ENCODE assay signal across 8 cellular contexts in genomic region chr19:46704379-46705076, GRCh38. TPM values are rescaled to one million over a fixed set of nuclear protein-coding genes. Genes with fewer than 3 reads are reported as not detected.
DNase-seq lines count a peak whose midpoint lies in the region; ATAC-seq and TF ChIP-seq lines count a peak whose summit lies in the region.

No MANE protein-coding gene starts in this region.

- H3K27me3 ChIP-seq in DND-41 (ENCODE audit: insufficient read depth, low read length, poor library complexity) (no peaks in the 10 kb centered on the region), breast epithelium (no peaks in the 10 kb centered on the region)

- no peak overlapping the region for H3K9ac ChIP-seq in DND-41 (ENCODE audit: low read depth, low read length)

- H3K36me3 ChIP-seq in DND-41 (ENCODE audit: insufficient read depth, low read length) (peaks cover 88% of the 10 kb centered on the region), breast epithelium (peaks cover 5% of the 10 kb centered on the region)

- no peaks in the 10 kb centered on the region for H3K4me1 ChIP-seq in DND-41 (ENCODE audit: insufficient read depth, low read length)
- H3K4me1 ChIP-seq in breast epithelium, result no peaks in the 10 kb centered on the region

- peak; percentile 86 for ATAC-seq in DND-41 (ENCODE audit: insufficient read depth, low read depth)
- no peak for ATAC-seq in HG03439 (IDR thresholded peaks at IDR 0.05; ENCODE audit: unreplicated experiment)
- no peak for ATAC-seq in GM21619 (IDR thresholded peaks at IDR 0.05; ENCODE audit: unreplicated experiment)

- H3K4me2 ChIP-seq in DND-41 (ENCODE audit: insufficient read depth, low read length), result no peak overlapping the region

- H4K20me1 ChIP-seq in DND-41 (ENCODE audit: insufficient read depth, low read length), result peaks cover 21% of the 10 kb centered on the region

- H3K4me3 ChIP-seq in DND-41 (ENCODE audit: low read depth in 1 of 2, low read length in 2 of 2), result no peak overlapping the region
- no peak overlapping the region for H3K4me3 ChIP-seq in breast epithelium
- no peak overlapping the region for H3K4me3 ChIP-seq in lower leg skin (ENCODE audit: low read depth, poor library complexity, severe bottlenecking)

- peak; percentile 95 for TF ChIP-seq CTCF in DND-41 (IDR thresholded peaks at IDR 0.05; ENCODE audit: borderline replicate concordance, extremely low read depth, low read length, poor library complexity, severe bottlenecking)
- TF ChIP-seq CTCF in breast epithelium (IDR thresholded peaks at IDR 0.05), result peak; percentile 76 to 90 (median 79)
- peak in 1 of 3 donors; percentile 81 for TF ChIP-seq CTCF in lower leg skin (IDR thresholded peaks at IDR 0.05)

- peaks cover 8% of the 10 kb centered on the region for H3K79me2 ChIP-seq in DND-41 (ENCODE audit: insufficient read depth, low read length)

- TF ChIP-seq POLR2A in breast epithelium (IDR thresholded peaks at IDR 0.05) (no peak), lower leg skin (IDR thresholded peaks at IDR 0.05) (no peak)

- H3K27ac ChIP-seq in DND-41 (ENCODE audit: low read length), result peak overlapping the region; percentile 39; the same call in 1 of the 2 replicates
- H3K27ac ChIP-seq in breast epithelium, result no peak overlapping the region

- no peak overlapping the region for H2AFZ ChIP-seq in DND-41 (ENCODE audit: low read depth, low read length)

- DNase-seq in DND-41 (peak; percentile 81), Kasumi-1 (lab: John Stamatoyannopoulos, UW) (peak; percentile 57 to 79), breast epithelium (ENCODE audit: low spot score in 2 of 2) (peak; percentile 41 to 75), lower leg skin (ENCODE audit: low spot score in 2 of 2) (peak; percentile 57 to 96)
- DNase-seq in activated CD4-positive, CD25-positive, alpha-beta regulatory T cell treated with anti-CD3 and anti-CD28 coated beads, Interleukin-2, amount 50 U/mL, for 16 hours (ENCODE audit: low read depth, low spot score), result peak; percentile 78
- DNase-seq in stimulated activated CD8-positive, alpha-beta memory T cell treated with anti-CD3 and anti-CD28 coated beads, Interleukin-15, amount 100 ng/mL, for 1 hour (ENCODE audit: low read depth), result peak; percentile 88

- WGBS in lower leg skin, 2 donors, result 43 to 46% methylated on average over 20 to 21 of the region's 21 CpGs

- intact Hi-C loops in breast epithelium (cut with DNase I; ENCODE audit: low total_unique reads), result no loop called here
- intact Hi-C loops in lower leg skin (cut with DNase I; ENCODE audit: low total_unique reads), result no loop called here

- H3K9me3 ChIP-seq in DND-41 (ENCODE audit: insufficient read depth, low read length, severe bottlenecking), result no peaks in the 10 kb centered on the region
- no peaks in the 10 kb centered on the region for H3K9me3 ChIP-seq in breast epithelium

RNA-seq across cellular contexts. Expression of gene PRKD2, which starts 12.4 kb away (rescaled TPM):
- total RNA-seq in breast epithelium (10 to 100 TPM; 13.1 to 36.7 (median 25.5) TPM), lower leg skin (100 to 1,000 TPM in 1 of 4 donors, 10 to 100 TPM in 3; 52.6 to 120 (median 66.7) TPM)

RNA-seq across cellular contexts. Expression of gene FKRP, which starts 41.3 kb away (rescaled TPM):
- 10 to 100 TPM; 11.4 to 23.1 (median 12.1) TPM for total RNA-seq in breast epithelium
- 10 to 100 TPM in 3 of 4 donors, 1 to 10 TPM in 1; 9.4 to 16.1 (median 12.8) TPM for total RNA-seq in lower leg skin

RNA-seq across cellular contexts. Expression of gene STRN4, which starts 41.7 kb away (rescaled TPM):
- 10 to 100 TPM; 45.0 to 57.0 (median 53.7) TPM for total RNA-seq in breast epithelium
- 10 to 100 TPM; 81.5 to 97.6 (median 93.5) TPM for total RNA-seq in lower leg skin

RNA-seq across cellular contexts. Expression of gene DACT3, which starts 43.5 kb away (rescaled TPM):
- total RNA-seq in breast epithelium (1 to 10 TPM in 2 of 3 donors, under 1 TPM in 1; 0.48 to 3.9 (median 1.9) TPM), lower leg skin (1 to 10 TPM; 1.3 to 4.1 (median 2.6) TPM)
